Comparison of ENCODE assay signal across 1 cellular context in the genomic region with DNA sequence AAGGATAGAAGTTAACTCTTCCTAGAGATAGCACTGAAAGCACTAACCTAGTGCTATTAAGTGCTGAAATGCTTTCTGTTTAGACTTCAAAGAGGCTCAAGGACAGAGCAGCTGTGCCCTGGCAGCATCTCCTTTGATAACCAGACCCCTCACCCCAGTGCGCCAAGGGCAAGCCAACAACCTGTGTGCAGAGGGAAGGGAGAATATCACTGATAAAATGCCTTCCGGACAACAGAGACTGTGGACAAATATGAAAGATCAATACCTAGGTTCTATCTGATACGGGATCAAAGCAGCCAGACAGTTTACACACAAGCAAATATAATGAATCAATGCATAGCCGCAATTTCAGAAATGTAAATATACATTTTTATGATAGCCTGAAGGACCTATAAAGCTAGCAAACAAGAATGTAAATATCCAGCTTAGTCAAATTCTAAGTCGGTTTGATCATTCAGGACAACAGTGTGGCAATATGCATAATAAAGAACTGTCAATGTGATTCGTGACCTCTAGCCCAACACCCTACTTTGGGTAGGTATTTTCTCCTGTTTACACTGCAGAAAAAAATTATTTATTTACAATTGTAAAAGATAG.
TF ChIP-seq lines count a peak whose summit lies in the region.

No MANE protein-coding gene starts in this region.

TF ChIP-seq in HepG2, 621 proteins besides CTCF, POLR2A, EP300 and RAD21 (continued from another document and continues in another):
- TF ChIP-seq IKZF1 (IDR thresholded peaks at IDR 0.05), result no peak
- peak; percentile 100 for TF ChIP-seq ZNF503 (CRISPR knock-in tag; IDR thresholded peaks at IDR 0.05)
- 0 out of 2 replicates have a peak, but pooled peaks have one; percentile 75 for TF ChIP-seq TOE1 (CRISPR knock-in tag; IDR thresholded peaks at IDR 0.05)
- TF ChIP-seq, protein P1, sequence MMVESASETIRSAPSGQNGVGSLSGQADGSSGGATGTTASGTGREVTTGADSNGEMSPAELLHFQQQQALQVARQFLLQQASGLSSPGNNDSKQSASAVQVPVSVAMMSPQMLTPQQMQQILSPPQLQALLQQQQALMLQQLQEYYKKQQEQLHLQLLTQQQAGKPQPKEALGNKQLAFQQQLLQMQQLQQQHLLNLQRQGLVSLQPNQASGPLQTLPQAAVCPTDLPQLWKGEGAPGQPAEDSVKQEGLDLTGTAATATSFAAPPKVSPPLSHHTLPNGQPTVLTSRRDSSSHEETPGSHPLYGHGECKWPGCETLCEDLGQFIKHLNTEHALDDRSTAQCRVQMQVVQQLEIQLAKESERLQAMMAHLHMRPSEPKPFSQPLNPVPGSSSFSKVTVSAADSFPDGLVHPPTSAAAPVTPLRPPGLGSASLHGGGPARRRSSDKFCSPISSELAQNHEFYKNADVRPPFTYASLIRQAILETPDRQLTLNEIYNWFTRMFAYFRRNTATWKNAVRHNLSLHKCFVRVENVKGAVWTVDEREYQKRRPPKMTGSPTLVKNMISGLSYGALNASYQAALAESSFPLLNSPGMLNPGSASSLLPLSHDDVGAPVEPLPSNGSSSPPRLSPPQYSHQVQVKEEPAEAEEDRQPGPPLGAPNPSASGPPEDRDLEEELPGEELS (CRISPR knock-in tag; IDR thresholded peaks at IDR 0.05), result peak; percentile 100
- TF ChIP-seq PRPF4 (IDR thresholded peaks at IDR 0.05; ENCODE audit: low read depth, low read length, poor library complexity, severe bottlenecking), result no peak
- TF ChIP-seq REL (CRISPR knock-in tag; conservative IDR thresholded peaks at IDR 0.05), result peak; percentile 94
- TF ChIP-seq AHDC1 (CRISPR knock-in tag; IDR thresholded peaks at IDR 0.05; ENCODE audit: borderline replicate concordance), result peak; percentile 100
- no peak for TF ChIP-seq ZNF850 (CRISPR knock-in tag; conservative IDR thresholded peaks at IDR 0.05)
- TF ChIP-seq BHLHE40 (IDR thresholded peaks at IDR 0.05; ENCODE audit: low read length), result peak; percentile 75
- TF ChIP-seq KAT2B (IDR thresholded peaks at IDR 0.05; ENCODE audit: borderline replicate concordance, low read depth, low read length), result peak; percentile 97
- TF ChIP-seq CEBPG (CRISPR knock-in tag; IDR thresholded peaks at IDR 0.05), result peak; percentile 92
- TF ChIP-seq, protein P2, sequence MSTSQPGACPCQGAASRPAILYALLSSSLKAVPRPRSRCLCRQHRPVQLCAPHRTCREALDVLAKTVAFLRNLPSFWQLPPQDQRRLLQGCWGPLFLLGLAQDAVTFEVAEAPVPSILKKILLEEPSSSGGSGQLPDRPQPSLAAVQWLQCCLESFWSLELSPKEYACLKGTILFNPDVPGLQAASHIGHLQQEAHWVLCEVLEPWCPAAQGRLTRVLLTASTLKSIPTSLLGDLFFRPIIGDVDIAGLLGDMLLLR (CRISPR knock-in tag; IDR thresholded peaks at IDR 0.05), result no peak
- TF ChIP-seq ZFP36L2 (CRISPR knock-in tag; IDR thresholded peaks at IDR 0.05), result no peak
- TF ChIP-seq ZNF883 (CRISPR knock-in tag; IDR thresholded peaks at IDR 0.05; ENCODE audit: not compliant biosample characterization), result no peak
- peak; percentile 100 for TF ChIP-seq NCOA2 (CRISPR knock-in tag; IDR thresholded peaks at IDR 0.05)
- no peak; the same call in 1 of the 2 replicates for TF ChIP-seq ZNF724P (CRISPR knock-in tag; IDR thresholded peaks at IDR 0.05; ENCODE audit: borderline replicate concordance)
- no peak for TF ChIP-seq TAF15 (IDR thresholded peaks at IDR 0.05; ENCODE audit: low read depth, low read length, poor library complexity, severe bottlenecking)
- TF ChIP-seq CC2D1A (CRISPR knock-in tag; IDR thresholded peaks at IDR 0.05), result no peak
- TF ChIP-seq ZNF790 (CRISPR knock-in tag; IDR thresholded peaks at IDR 0.05; ENCODE audit: borderline replicate concordance), result no peak
- TF ChIP-seq ZNF207 (IDR thresholded peaks at IDR 0.05; ENCODE audit: borderline replicate concordance), result no peak
- TF ChIP-seq, protein P3, sequence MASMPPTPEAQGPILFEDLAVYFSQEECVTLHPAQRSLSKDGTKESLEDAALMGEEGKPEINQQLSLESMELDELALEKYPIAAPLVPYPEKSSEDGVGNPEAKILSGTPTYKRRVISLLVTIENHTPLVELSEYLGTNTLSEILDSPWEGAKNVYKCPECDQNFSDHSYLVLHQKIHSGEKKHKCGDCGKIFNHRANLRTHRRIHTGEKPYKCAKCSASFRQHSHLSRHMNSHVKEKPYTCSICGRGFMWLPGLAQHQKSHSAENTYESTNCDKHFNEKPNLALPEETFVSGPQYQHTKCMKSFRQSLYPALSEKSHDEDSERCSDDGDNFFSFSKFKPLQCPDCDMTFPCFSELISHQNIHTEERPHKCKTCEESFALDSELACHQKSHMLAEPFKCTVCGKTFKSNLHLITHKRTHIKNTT (CRISPR knock-in tag; IDR thresholded peaks at IDR 0.05), result no peak
- no peak for TF ChIP-seq RFX1 (IDR thresholded peaks at IDR 0.05)
- peak; percentile 72 for TF ChIP-seq PBX2 (CRISPR knock-in tag; IDR thresholded peaks at IDR 0.05)
- TF ChIP-seq ZNF749 (CRISPR knock-in tag; IDR thresholded peaks at IDR 0.05; ENCODE audit: borderline replicate concordance), result peak; percentile 95; the same call in 1 of the 2 replicates
- peak; percentile 92 for TF ChIP-seq ZNF430 (CRISPR knock-in tag; IDR thresholded peaks at IDR 0.05)
- no peak; the same call in 1 of the 2 replicates for TF ChIP-seq ZNF224 (CRISPR knock-in tag; IDR thresholded peaks at IDR 0.05)
- TF ChIP-seq SNAI1 (CRISPR knock-in tag; IDR thresholded peaks at IDR 0.05; ENCODE audit: borderline replicate concordance), result no peak
- TF ChIP-seq RCOR2 (CRISPR knock-in tag; IDR thresholded peaks at IDR 0.05), result peak; percentile 99
- no peak for TF ChIP-seq ZNF326 (CRISPR knock-in tag; IDR thresholded peaks at IDR 0.05; ENCODE audit: borderline replicate concordance)
- TF ChIP-seq PAWR (CRISPR knock-in tag; IDR thresholded peaks at IDR 0.05; ENCODE audit: borderline replicate concordance), result no peak
- peak; percentile 70; the same call in 1 of the 2 replicates for TF ChIP-seq THYN1 (CRISPR knock-in tag; IDR thresholded peaks at IDR 0.05; ENCODE audit: borderline replicate concordance, low read depth)
- peak; percentile 98 for TF ChIP-seq ZKSCAN8 (CRISPR knock-in tag; IDR thresholded peaks at IDR 0.05; ENCODE audit: borderline replicate concordance)
- TF ChIP-seq, protein P4, sequence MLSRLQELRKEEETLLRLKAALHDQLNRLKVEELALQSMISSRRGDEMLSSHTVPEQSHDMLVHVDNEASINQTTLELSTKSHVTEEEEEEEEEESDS (CRISPR knock-in tag; IDR thresholded peaks at IDR 0.05; ENCODE audit: borderline replicate concordance), result no peak
- TF ChIP-seq FOXO1 (CRISPR knock-in tag; IDR thresholded peaks at IDR 0.05), result peak; percentile 100
- no peak for TF ChIP-seq PTBP1 (IDR thresholded peaks at IDR 0.05; ENCODE audit: low read depth, low read length, poor library complexity, severe bottlenecking)
- TF ChIP-seq GATAD1 (CRISPR knock-in tag; IDR thresholded peaks at IDR 0.05), result peak; percentile 82
- no peak for TF ChIP-seq TAF1 (CRISPR knock-in tag; IDR thresholded peaks at IDR 0.05)
- peak; percentile 95 for TF ChIP-seq SNAPC2 (CRISPR knock-in tag; IDR thresholded peaks at IDR 0.05)
- TF ChIP-seq RERE (CRISPR knock-in tag; IDR thresholded peaks at IDR 0.05; ENCODE audit: low read depth), result peak; percentile 100
- peak; percentile 99 for TF ChIP-seq SMAD3 (CRISPR knock-in tag; IDR thresholded peaks at IDR 0.05)
